9 cellular contexts compared by ENCODE assay signal in the genomic region with DNA sequence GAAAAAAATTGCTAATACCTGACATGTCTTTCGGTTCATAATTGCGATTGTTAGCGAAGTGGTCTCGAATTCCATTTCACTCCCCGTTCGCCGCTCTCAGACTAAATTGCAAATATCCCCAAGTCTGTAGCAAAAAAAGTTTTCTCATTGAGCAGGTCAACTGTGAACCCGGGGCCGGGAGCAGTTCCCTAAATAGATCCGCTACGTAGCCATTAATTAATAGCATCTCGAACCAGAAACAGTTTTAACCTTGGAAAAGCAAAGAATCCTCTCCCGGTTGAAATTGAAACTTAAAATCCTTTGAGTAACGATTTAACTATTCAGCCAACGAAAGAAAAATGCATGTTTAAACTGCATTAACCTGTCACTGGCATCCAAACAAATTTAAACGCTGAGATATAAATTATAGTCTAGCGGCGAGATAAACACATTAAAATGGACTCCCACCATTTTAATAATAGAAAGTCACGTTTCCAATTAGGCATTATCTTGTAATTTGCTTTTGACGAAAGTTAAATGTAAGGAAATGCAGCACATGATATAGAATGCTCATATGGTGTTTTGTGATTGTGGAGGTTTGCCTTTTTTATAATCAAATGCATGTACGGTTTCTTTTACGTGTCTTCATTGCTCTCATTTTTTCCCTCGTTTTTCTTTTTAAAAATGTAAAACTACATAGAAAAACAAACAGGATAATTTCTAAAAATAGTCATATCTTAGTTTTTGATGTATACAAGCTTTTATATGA. TPM values are rescaled to one million over a fixed set of nuclear protein-coding genes. Genes with fewer than 3 reads are reported as not detected.
DNase-seq lines count a peak whose midpoint lies in the region; ATAC-seq, FAIRE-seq and TF ChIP-seq lines count a peak whose summit lies in the region.
"Had no signal": no experiment of that assay in that cellular context is flagged by ENCODE, and none has a peak within 500 bp of the region (broad histone marks: within the 10 kb centered on the region; RNA-seq: fewer than 3 reads in every experiment).

No MANE protein-coding gene starts in this region.

- H3K4me3 Mint-ChIP-seq in stimulated activated naive B cell treated with anti-CD40 and anti-IgM and Interleukin-4, amounts not matched to agents 10 μg/mL and 1 μg/mL and 100 μg/mL, for 72 hours: peak overlapping the region; percentile 79 to 82

- DNase-seq in heart left ventricle (no peak), Right ventricle myocardium superior (no peak), iPS DF 6.9 (ENCODE audit: low read depth, low spot score) (no peak), GF-D8 (lab: John Stamatoyannopoulos, UW) (no peak), medulla oblongata (ENCODE audit: extremely low spot score) (no peak)
- DNase-seq in stimulated activated naive B cell treated with anti-CD40 and anti-IgM and Interleukin-4, amounts not matched to agents 10 μg/mL and 1 μg/mL and 100 μg/mL, for 72 hours: no peak

- peaks cover 0 to 3% of the 10 kb centered on the region in 2 donors for H3K9me3 Mint-ChIP-seq in stimulated activated naive B cell treated with anti-CD40 and anti-IgM and Interleukin-4, amounts not matched to agents 10 μg/mL and 1 μg/mL and 100 μg/mL, for 72 hours

- H3K36me3 ChIP-seq in heart left ventricle (no peaks in the 10 kb centered on the region), iPS DF 6.9 (ENCODE audit: control insufficient read depth, insufficient read depth, low read length) (no peaks in the 10 kb centered on the region)

- TF ChIP-seq CTCF in heart left ventricle (IDR thresholded peaks at IDR 0.05): no peak

- ATAC-seq in heart left ventricle (no peak), Right ventricle myocardium superior (ENCODE audit: poor library complexity) (no peak), GM18873 (IDR thresholded peaks at IDR 0.05; ENCODE audit: low FRiP score, unreplicated experiment) (no peak)
- peak in 1 of 2 donors; percentile 18 for ATAC-seq in stimulated activated naive B cell treated with anti-CD40 and anti-IgM and Interleukin-4, amounts not matched to agents 10 μg/mL and 1 μg/mL and 100 μg/mL, for 72 hours (replicated peaks)

- H3K4me1 Mint-ChIP-seq in stimulated activated naive B cell treated with anti-CD40 and anti-IgM and Interleukin-4, amounts not matched to agents 10 μg/mL and 1 μg/mL and 100 μg/mL, for 72 hours: peaks cover 5% of the 10 kb centered on the region in 2 donors

- FAIRE-seq in TTC549 (lab: Jason Lieb, UNC): peak; percentile 17

- H3K9me3 ChIP-seq in heart left ventricle (peaks cover 2 to 45% (median 26%) of the 10 kb centered on the region in 12 donors), iPS DF 6.9 (ENCODE audit: control insufficient read depth, insufficient read depth, low read length) (no peaks in the 10 kb centered on the region)

- peaks cover 0 to 8% (median 0%) of the 10 kb centered on the region in 12 donors for H3K4me1 ChIP-seq in heart left ventricle
- no peaks in the 10 kb centered on the region for H3K4me1 ChIP-seq in iPS DF 6.9 (ENCODE audit: control insufficient read depth, insufficient read depth, low read length)

- H3K36me3 Mint-ChIP-seq in stimulated activated naive B cell treated with anti-CD40 and anti-IgM and Interleukin-4, amounts not matched to agents 10 μg/mL and 1 μg/mL and 100 μg/mL, for 72 hours: peaks cover 5 to 6% of the 10 kb centered on the region in 2 donors

- H3K27ac ChIP-seq in heart left ventricle (peak overlapping the region in 4 of 12 donors; percentile 8 to 55 (median 22)), iPS DF 6.9 (ENCODE audit: low read length) (no peak overlapping the region)

- TF ChIP-seq POLR2A in heart left ventricle (IDR thresholded peaks at IDR 0.05): no peak

- intact Hi-C loops in heart left ventricle (cut with DNase I): no loop called here
- intact Hi-C loops in Right ventricle myocardium superior (cut with DNase I): no loop called here

- H3K27me3 Mint-ChIP-seq in stimulated activated naive B cell treated with anti-CD40 and anti-IgM and Interleukin-4, amounts not matched to agents 10 μg/mL and 1 μg/mL and 100 μg/mL, for 72 hours: peaks cover 47 to 52% of the 10 kb centered on the region in 2 donors

- H3K27ac Mint-ChIP-seq in stimulated activated naive B cell treated with anti-CD40 and anti-IgM and Interleukin-4, amounts not matched to agents 10 μg/mL and 1 μg/mL and 100 μg/mL, for 72 hours: peak overlapping the region; percentile 81

- H3K4me3 ChIP-seq in heart left ventricle: peak overlapping the region; percentile 11 to 59 (median 50)
- peak overlapping the region; percentile 83; the same call in 1 of the 2 replicates for H3K4me3 ChIP-seq in iPS DF 6.9 (ENCODE audit: low read length)

- 7 to 12% (median 9%) methylated on average over 23 of the region's 23 CpGs for WGBS in heart left ventricle, 4 donors
- no CpG with 5 or more reads among the region's 23 CpGs for WGBS in iPS DF 6.9 (ENCODE audit: insufficient coverage, insufficient read length)

- H3K27me3 ChIP-seq in heart left ventricle (peaks cover 15 to 98% (median 53%) of the 10 kb centered on the region in 9 donors), iPS DF 6.9 (ENCODE audit: control insufficient read depth, insufficient read depth, low read length) (peaks cover 30% of the 10 kb centered on the region)

RNA-seq across cellular contexts. Expression of a gene that starts 0.7 kb away (rescaled TPM):
- total RNA-seq in heart left ventricle (under 1 TPM in 5 of 9 donors, not detected in 4; 0.09 to 0.15 (median 0.11) TPM), Right ventricle myocardium superior (not detected)
- polyA plus RNA-seq in heart left ventricle: under 1 TPM in 1 of 2 donors, not detected in 1; 0.15 TPM

RNA-seq across cellular contexts. Expression of a gene that starts 48.4 kb away (rescaled TPM):
- total RNA-seq in heart left ventricle (not detected), Right ventricle myocardium superior (not detected)
- not detected for polyA plus RNA-seq in heart left ventricle
- total RNA-seq: lung had no signal
- polyA plus RNA-seq: lung had no signal
